ENCODE assay signal across 8 cellular contexts in genomic region chrX:154748712-154749339, GRCh38. TPM values are rescaled to one million over a fixed set of nuclear protein-coding genes. Genes with fewer than 3 reads are reported as not detected.
DNase-seq lines count a peak whose midpoint lies in the region; ATAC-seq and TF ChIP-seq lines count a peak whose summit lies in the region.

No MANE protein-coding gene starts in this region.

- no peaks in the 10 kb centered on the region for H3K27me3 ChIP-seq in KMS-11 (ENCODE audit: insufficient read depth, low read depth)
- H3K27me3 ChIP-seq in adrenal gland: no peaks in the 10 kb centered on the region
- no peaks in the 10 kb centered on the region for H3K27me3 ChIP-seq in left ventricle myocardium inferior (ENCODE audit: low read depth)
- no peaks in the 10 kb centered on the region for H3K27me3 ChIP-seq in sigmoid colon

- H3K9me3 ChIP-seq in adrenal gland (replicated peaks in 1 of 3) (no peaks in the 10 kb centered on the region), left ventricle myocardium inferior (replicated peaks) (peaks cover 8% of the 10 kb centered on the region), sigmoid colon (no peaks in the 10 kb centered on the region)

- H3K4me2 ChIP-seq in KMS-11: no peak overlapping the region

- H4K20me1 ChIP-seq in KMS-11 (ENCODE audit: insufficient read depth): no peaks in the 10 kb centered on the region

- intact Hi-C loops in adrenal gland (cut with DNase I): no loop called here
- intact Hi-C loops in left ventricle myocardium inferior (cut with micrococcal nuclease): no loop called here
- intact Hi-C loops in sigmoid colon (cut with DNase I): no loop called here

- WGBS in adrenal gland, 4 donors: 14 to 35% (median 24%) methylated on average over 9 to 11 of the region's 11 CpGs
- 23 to 27% methylated on average over 11 of the region's 11 CpGs for WGBS in sigmoid colon, 2 donors

- no peak overlapping the region for H3K4me3 ChIP-seq in KMS-11 (IDR thresholded peaks at IDR 0.05; ENCODE audit: insufficient read depth, low read depth, low read length)
- no peak overlapping the region for H3K4me3 ChIP-seq in adrenal gland
- peak overlapping the region; percentile 76 for H3K4me3 ChIP-seq in left ventricle myocardium inferior
- no peak overlapping the region for H3K4me3 ChIP-seq in sigmoid colon

- DNase-seq in RKO (ENCODE audit: low spot score) (peak; percentile 71), adrenal gland (peak in 6 of 7 donors; percentile 25 to 57 (median 35)), left ventricle myocardium inferior (no peak), sigmoid colon (peak; percentile 71)

- no peaks in the 10 kb centered on the region for H3K4me1 ChIP-seq in KMS-11 (ENCODE audit: low read depth, poor library complexity, severe bottlenecking)
- no peaks in the 10 kb centered on the region for H3K4me1 ChIP-seq in adrenal gland (replicated peaks in 1 of 2)
- peaks cover 30% of the 10 kb centered on the region for H3K4me1 ChIP-seq in left ventricle myocardium inferior
- peaks cover 0 to 14% (median 0%) of the 10 kb centered on the region in 4 donors for H3K4me1 ChIP-seq in sigmoid colon

- TF ChIP-seq CTCF in C4-2B (conservative IDR thresholded peaks at IDR 0.05) (peak; percentile 76), KMS-11 (conservative IDR thresholded peaks at IDR 0.05; ENCODE audit: low read depth, low read length) (peak; percentile 78), adrenal gland (IDR thresholded peaks at IDR 0.05) (peak; percentile 68 to 75 (median 72)), left ventricle myocardium inferior (IDR thresholded peaks at IDR 0.05; ENCODE audit: borderline replicate concordance) (peak; percentile 78), sigmoid colon (IDR thresholded peaks at IDR 0.05) (peak; percentile 27 to 65 (median 55))

- no peak overlapping the region for H2AFZ ChIP-seq in KMS-11 (ENCODE audit: low read depth)

- no peak for TF ChIP-seq POLR2A in adrenal gland (IDR thresholded peaks at IDR 0.05)
- no peak for TF ChIP-seq POLR2A in sigmoid colon (IDR thresholded peaks at IDR 0.05)

- H3K79me2 ChIP-seq in KMS-11 (ENCODE audit: insufficient read depth, low read depth): no peaks in the 10 kb centered on the region

- H3K9ac ChIP-seq in KMS-11: no peak overlapping the region

- no peak for TF ChIP-seq EP300 in sigmoid colon (IDR thresholded peaks at IDR 0.05)

- H3K27ac ChIP-seq in C4-2B (no peak overlapping the region), KMS-11 (no peak overlapping the region), adrenal gland (no peak overlapping the region), left ventricle myocardium inferior (replicated peaks) (peak overlapping the region; percentile 95), sigmoid colon (peak overlapping the region; percentile 38 to 53 (median 46))

- peak; percentile 57 for ATAC-seq in GM18511 (IDR thresholded peaks at IDR 0.05; ENCODE audit: unreplicated experiment)
- ATAC-seq in HG03196 (IDR thresholded peaks at IDR 0.05; ENCODE audit: unreplicated experiment): no peak

- H3K36me3 ChIP-seq in KMS-11 (ENCODE audit: insufficient read depth): no peaks in the 10 kb centered on the region
- H3K36me3 ChIP-seq in adrenal gland (replicated peaks in 1 of 2): no peaks in the 10 kb centered on the region
- no peaks in the 10 kb centered on the region for H3K36me3 ChIP-seq in left ventricle myocardium inferior
- H3K36me3 ChIP-seq in sigmoid colon: no peaks in the 10 kb centered on the region

RNA-seq across cellular contexts. Expression of gene GAB3, which starts 2.1 kb away (rescaled TPM):
- total RNA-seq in adrenal gland: 10 to 100 TPM in 1 of 8 donors, 1 to 10 TPM in 7; 4.0 to 11.8 (median 5.7) TPM
- polyA plus RNA-seq in adrenal gland: 1 to 10 TPM; 2.6 to 8.2 (median 3.5) TPM
- total RNA-seq in left ventricle myocardium inferior: 14.8 TPM
- 1 to 10 TPM; 2.0 to 5.5 (median 4.1) TPM for total RNA-seq in sigmoid colon
- 1 to 10 TPM in 1 of 3 donors, under 1 TPM in 2; 0.46 to 2.5 (median 0.60) TPM for polyA plus RNA-seq in sigmoid colon

RNA-seq across cellular contexts. Expression of gene DKC1, which starts 13.8 kb away (rescaled TPM):
- total RNA-seq in adrenal gland (10 to 100 TPM; 20.2 to 48.6 (median 27.2) TPM), left ventricle myocardium inferior (18.0 TPM), sigmoid colon (10 to 100 TPM; 18.2 to 38.8 (median 19.2) TPM)
- polyA plus RNA-seq in adrenal gland (100 to 1,000 TPM in 1 of 3 donors, 10 to 100 TPM in 2; 22.0 to 111 (median 37.4) TPM), sigmoid colon (10 to 100 TPM; 19.7 to 47.5 (median 24.0) TPM)

RNA-seq across cellular contexts. Expression of gene MPP1, which starts 56.5 kb away (rescaled TPM):
- total RNA-seq in adrenal gland (100 to 1,000 TPM in 1 of 8 donors, 10 to 100 TPM in 7; 47.3 to 188 (median 59.6) TPM), left ventricle myocardium inferior (32.9 TPM), sigmoid colon (10 to 100 TPM; 24.6 to 36.7 (median 28.2) TPM)
- polyA plus RNA-seq in adrenal gland (10 to 100 TPM; 34.4 to 60.8 (median 53.0) TPM), sigmoid colon (10 to 100 TPM; 16.4 to 30.3 (median 22.2) TPM)

Comparison
In these comparisons a context has a peak if more than half of its experiments do, and no peak if none do; other contexts are left out.
1. H3K27ac ChIP-seq: peak in left ventricle myocardium inferior (single experiment) and sigmoid colon (4 of 4); none in C4-2B (single experiment), KMS-11 (single experiment) and adrenal gland (0 of 5).
2. Peak in every context shown above with its lines, with median percentiles within 50 percentile points of each other: CTCF ChIP-seq.